8 cellular contexts compared by ENCODE assay signal in genomic region chr19:48751835-48752510, GRCh38. TPM values are rescaled to one million over a fixed set of nuclear protein-coding genes. Genes with fewer than 3 reads are reported as not detected.
DNase-seq lines count a peak whose midpoint lies in the region; ATAC-seq and TF ChIP-seq lines count a peak whose summit lies in the region.

No MANE protein-coding gene starts in this region.

- no peaks in the 10 kb centered on the region for H3K36me3 Mint-ChIP-seq in activated CD8-positive, alpha-beta memory T cell treated with anti-CD3 and anti-CD28 coated beads, Interleukin-2, amount 10 ng/mL, durations not matched to agents 7 days and 5 days
- no peaks in the 10 kb centered on the region for H3K36me3 Mint-ChIP-seq in activated naive CD8-positive, alpha-beta T cell

- CTCF ChIA-PET in activated CD8-positive, alpha-beta memory T cell treated with anti-CD3 and anti-CD28 coated beads, Interleukin-2, amount 10 ng/mL, durations not matched to agents 7 days and 5 days (lab: Charles Lee) = interaction anchor here (0.6 to 1.2 kb wide), 2 partner anchors 9 to 36 kb away, joined by 4 to 6 read pairs; no protein-coding TSS in a partner anchor

- H3K27me3 Mint-ChIP-seq in activated CD8-positive, alpha-beta memory T cell treated with anti-CD3 and anti-CD28 coated beads, Interleukin-2, amount 10 ng/mL, durations not matched to agents 7 days and 5 days = peaks cover 36% of the 10 kb centered on the region
- H3K27me3 Mint-ChIP-seq in activated naive CD8-positive, alpha-beta T cell = peaks cover 11% of the 10 kb centered on the region

- H3K9ac ChIP-seq in iPS-20b (ENCODE audit: low read depth, low read length) = peak overlapping the region; percentile 82; the same call in 1 of the 2 replicates

- H3K9me3 Mint-ChIP-seq in activated CD8-positive, alpha-beta memory T cell treated with anti-CD3 and anti-CD28 coated beads, Interleukin-2, amount 10 ng/mL, durations not matched to agents 7 days and 5 days (ENCODE audit: low read depth) = no peaks in the 10 kb centered on the region
- no peaks in the 10 kb centered on the region for H3K9me3 Mint-ChIP-seq in activated naive CD8-positive, alpha-beta T cell (ENCODE audit: low read depth)

- peak overlapping the region; percentile 85 for H3K4me3 ChIP-seq in iPS-20b (ENCODE audit: low read length)
- peak overlapping the region; percentile 54 for H3K4me3 ChIP-seq in thoracic aorta

- H3K9me3 ChIP-seq in iPS-20b (ENCODE audit: insufficient read depth, low read depth, low read length) = no peaks in the 10 kb centered on the region
- H3K9me3 ChIP-seq in thoracic aorta = no peaks in the 10 kb centered on the region

- peak overlapping the region; percentile 45 for H3K4me3 Mint-ChIP-seq in activated CD8-positive, alpha-beta memory T cell treated with anti-CD3 and anti-CD28 coated beads, Interleukin-2, amount 10 ng/mL, durations not matched to agents 7 days and 5 days
- H3K4me3 Mint-ChIP-seq in activated naive CD8-positive, alpha-beta T cell = peak overlapping the region; percentile 85

- H3K27me3 ChIP-seq in iPS-20b (ENCODE audit: insufficient read depth, low read length) = peaks cover 23% of the 10 kb centered on the region
- no peaks in the 10 kb centered on the region for H3K27me3 ChIP-seq in thoracic aorta (replicated peaks; ENCODE audit: insufficient read depth)

- H3K4me1 ChIP-seq in iPS-20b (ENCODE audit: insufficient read depth, low read length) (peaks cover 11% of the 10 kb centered on the region; the same call in 1 of the 2 replicates), thoracic aorta (ENCODE audit: control insufficient read depth in 1 of 2, low read depth in 2 of 2) (peaks cover 7 to 12% of the 10 kb centered on the region in 2 donors)

- H3K27ac ChIP-seq in iPS-20b (ENCODE audit: low read length) (peak overlapping the region; percentile 27), thoracic aorta (no peak overlapping the region)

- peaks cover 23% of the 10 kb centered on the region for H3K36me3 ChIP-seq in iPS-20b (ENCODE audit: insufficient read depth, low read depth, low read length)
- no peaks in the 10 kb centered on the region for H3K36me3 ChIP-seq in thoracic aorta

- DNase-seq in activated CD8-positive, alpha-beta memory T cell treated with anti-CD3 and anti-CD28 coated beads, Interleukin-2, amount 10 ng/mL, durations not matched to agents 7 days and 5 days = no peak
- no peak for DNase-seq in activated CD8-positive, alpha-beta memory T cell treated with anti-CD3 and anti-CD28 coated beads for 24 hours
- DNase-seq in thoracic aorta (ENCODE audit: low spot score) (no peak), islet precursor cell (no peak), superior temporal gyrus (ENCODE audit: extremely low spot score) (no peak)

- peak; percentile 13 for ATAC-seq in activated CD8-positive, alpha-beta memory T cell treated with anti-CD3 and anti-CD28 coated beads, Interleukin-2, amount 10 ng/mL, durations not matched to agents 7 days and 5 days
- ATAC-seq in thoracic aorta (ENCODE audit: insufficient number of reproducible peaks, low FRiP score, low read depth) (no peak), GM19328 (IDR thresholded peaks at IDR 0.05; ENCODE audit: unreplicated experiment) (no peak)

- H3K27ac Mint-ChIP-seq in activated CD8-positive, alpha-beta memory T cell treated with anti-CD3 and anti-CD28 coated beads, Interleukin-2, amount 10 ng/mL, durations not matched to agents 7 days and 5 days = no peak overlapping the region
- no peak overlapping the region for H3K27ac Mint-ChIP-seq in activated naive CD8-positive, alpha-beta T cell

- no peak for TF ChIP-seq CTCF in thoracic aorta (IDR thresholded peaks at IDR 0.05)

- H3K4me1 Mint-ChIP-seq in activated CD8-positive, alpha-beta memory T cell treated with anti-CD3 and anti-CD28 coated beads, Interleukin-2, amount 10 ng/mL, durations not matched to agents 7 days and 5 days = peaks cover 15% of the 10 kb centered on the region
- peaks cover 14% of the 10 kb centered on the region for H3K4me1 Mint-ChIP-seq in activated naive CD8-positive, alpha-beta T cell (ENCODE audit: low read depth)

RNA-seq across cellular contexts. Expression of gene FUT1, which starts 0.5 kb away (rescaled TPM):
- total RNA-seq in activated CD8-positive, alpha-beta memory T cell treated with anti-CD3 and anti-CD28 coated beads, Interleukin-2, amount 10 ng/mL, durations not matched to agents 7 days and 5 days = under 1 TPM; 0.06 to 0.09 TPM
- total RNA-seq in thoracic aorta = under 1 TPM; 0.27 to 0.99 TPM

RNA-seq across cellular contexts. Expression of gene FGF21, which starts 3.4 kb away (rescaled TPM):
- not detected for total RNA-seq in activated CD8-positive, alpha-beta memory T cell treated with anti-CD3 and anti-CD28 coated beads, Interleukin-2, amount 10 ng/mL, durations not matched to agents 7 days and 5 days
- not detected for total RNA-seq in thoracic aorta

RNA-seq across cellular contexts. Expression of gene IZUMO1, which starts 5.3 kb away (rescaled TPM):
- not detected for total RNA-seq in activated CD8-positive, alpha-beta memory T cell treated with anti-CD3 and anti-CD28 coated beads, Interleukin-2, amount 10 ng/mL, durations not matched to agents 7 days and 5 days
- not detected for total RNA-seq in thoracic aorta

RNA-seq across cellular contexts. Expression of gene RASIP1, which starts 11.6 kb away (rescaled TPM):
- not detected for total RNA-seq in activated CD8-positive, alpha-beta memory T cell treated with anti-CD3 and anti-CD28 coated beads, Interleukin-2, amount 10 ng/mL, durations not matched to agents 7 days and 5 days
- total RNA-seq in thoracic aorta = 10 to 100 TPM; 11.6 to 12.3 TPM

RNA-seq across cellular contexts. Expression of gene MAMSTR, which starts 32.4 kb away (rescaled TPM):
- total RNA-seq in activated CD8-positive, alpha-beta memory T cell treated with anti-CD3 and anti-CD28 coated beads, Interleukin-2, amount 10 ng/mL, durations not matched to agents 7 days and 5 days = 1 to 10 TPM; 1.0 to 1.1 TPM
- total RNA-seq in thoracic aorta = not detected
